In the genomic region with DNA sequence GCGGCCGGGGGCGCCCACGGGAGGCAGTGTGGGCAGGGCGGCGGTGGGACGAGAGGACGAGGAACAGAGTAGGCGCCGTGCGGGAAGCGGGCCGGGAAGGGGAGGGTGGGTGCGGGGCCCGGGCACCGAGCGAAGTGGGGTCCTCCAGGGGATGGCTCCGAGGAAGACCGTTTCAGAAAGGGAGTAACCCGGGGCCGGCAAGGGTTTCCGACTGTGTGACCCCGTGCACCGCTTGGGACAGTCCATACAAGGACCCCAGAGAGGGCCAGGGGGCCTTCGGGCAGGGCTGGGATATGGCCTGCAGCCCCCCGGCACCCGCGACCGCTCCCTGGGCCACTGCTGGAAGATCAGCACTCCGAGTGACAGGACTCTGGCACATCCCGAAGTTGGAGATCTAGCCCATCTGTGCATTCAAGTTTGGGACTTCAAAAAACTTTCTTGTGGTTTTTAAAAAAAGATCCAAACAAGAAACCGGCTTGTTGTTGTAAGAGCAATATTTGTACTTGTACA, we compare ENCODE assay signal across 1 cellular context.
TF ChIP-seq lines count a peak whose summit lies in the region.

No MANE protein-coding gene starts in this region.

TF ChIP-seq in GM12878, 131 proteins besides CTCF, POLR2A, EP300 and RAD21:
- no peak for TF ChIP-seq MEF2B (IDR thresholded peaks at IDR 0.05; ENCODE audit: partially characterized antibody, poor library complexity, severe bottlenecking)
- TF ChIP-seq, protein P1, sequence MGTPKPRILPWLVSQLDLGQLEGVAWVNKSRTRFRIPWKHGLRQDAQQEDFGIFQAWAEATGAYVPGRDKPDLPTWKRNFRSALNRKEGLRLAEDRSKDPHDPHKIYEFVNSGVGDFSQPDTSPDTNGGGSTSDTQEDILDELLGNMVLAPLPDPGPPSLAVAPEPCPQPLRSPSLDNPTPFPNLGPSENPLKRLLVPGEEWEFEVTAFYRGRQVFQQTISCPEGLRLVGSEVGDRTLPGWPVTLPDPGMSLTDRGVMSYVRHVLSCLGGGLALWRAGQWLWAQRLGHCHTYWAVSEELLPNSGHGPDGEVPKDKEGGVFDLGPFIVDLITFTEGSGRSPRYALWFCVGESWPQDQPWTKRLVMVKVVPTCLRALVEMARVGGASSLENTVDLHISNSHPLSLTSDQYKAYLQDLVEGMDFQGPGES (IDR thresholded peaks at IDR 0.05) = no peak
- no peak for TF ChIP-seq NRF1 (conservative IDR thresholded peaks at IDR 0.05; ENCODE audit: low read depth, low read length)
- TF ChIP-seq HDAC2 (IDR thresholded peaks at IDR 0.05) = no peak
- TF ChIP-seq SP1 (IDR thresholded peaks at IDR 0.05; ENCODE audit: low read depth, low read length) = no peak
- no peak for TF ChIP-seq RAD51 (IDR thresholded peaks at IDR 0.05)
- TF ChIP-seq ZNF24 (IDR thresholded peaks at IDR 0.05) = no peak
TF ChIP-seq in GM12878: peak in this region for 0.
